11 cellular contexts compared by ENCODE assay signal in genomic region chr5:96721351-96721970, GRCh38. TPM values are rescaled to one million over a fixed set of nuclear protein-coding genes. Genes with fewer than 3 reads are reported as not detected.
DNase-seq lines count a peak whose midpoint lies in the region; ATAC-seq and TF ChIP-seq lines count a peak whose summit lies in the region.
"Had no signal": no experiment of that assay in that cellular context is flagged by ENCODE, and none has a peak within 500 bp of the region (broad histone marks: within the 10 kb centered on the region; RNA-seq: fewer than 3 reads in every experiment).

No MANE protein-coding gene starts in this region.

- TF ChIP-seq CTCF in fibroblast of lung (conservative IDR thresholded peaks at IDR 0.05 in 1 of 2, IDR thresholded peaks at IDR 0.05 in 1 of 2; ENCODE audit: low read depth in 1 of 2, low read length in 2 of 2) (no peak), omental fat pad (IDR thresholded peaks at IDR 0.05) (no peak), endodermal cell (conservative IDR thresholded peaks at IDR 0.05) (no peak)

- H3K27me3 Mint-ChIP-seq in CD8-positive, alpha-beta memory T cell: no peaks in the 10 kb centered on the region
- peaks cover 16% of the 10 kb centered on the region for H3K27me3 Mint-ChIP-seq in endodermal cell (ENCODE audit: insufficient read depth)
- H3K27me3 Mint-ChIP-seq: activated naive CD4-positive, alpha-beta T cell treated with anti-CD3 and anti-CD28 coated beads, Interleukin-2, amount 50 U/mL, for 24 hours had no signal

- no peaks in the 10 kb centered on the region for H3K27me3 ChIP-seq in CD8-positive, alpha-beta memory T cell (ENCODE audit: insufficient read depth, low read length, poor library complexity, severe bottlenecking)
- H3K27me3 ChIP-seq in fibroblast of lung (ENCODE audit: control insufficient read depth, insufficient read depth, low read length) (no peaks in the 10 kb centered on the region), endodermal cell (ENCODE audit: control insufficient read depth, insufficient read depth, low read length, poor library complexity, severe bottlenecking) (peaks cover 15% of the 10 kb centered on the region)

- no peaks in the 10 kb centered on the region for H3K9me3 ChIP-seq in CD8-positive, alpha-beta memory T cell (ENCODE audit: low read length)
- H3K9me3 ChIP-seq in fibroblast of lung (ENCODE audit: control insufficient read depth, insufficient read depth, low read depth, low read length) (no peaks in the 10 kb centered on the region), endodermal cell (ENCODE audit: control insufficient read depth, low read length) (no peaks in the 10 kb centered on the region)

- H3K9ac ChIP-seq in fibroblast of lung (ENCODE audit: insufficient read depth, low read length): no peak overlapping the region
- H3K9ac ChIP-seq in endodermal cell (ENCODE audit: extremely low read depth, low read length, poor library complexity, severe bottlenecking): no peak overlapping the region

- ATAC-seq in omental fat pad (ENCODE audit: low FRiP score) (peak; percentile 48), GM18519 (IDR thresholded peaks at IDR 0.05; ENCODE audit: low FRiP score, unreplicated experiment) (no peak), HG02884 (IDR thresholded peaks at IDR 0.05; ENCODE audit: unreplicated experiment) (no peak)
- ATAC-seq: esophagus mucosa, WTC11 had no signal

- peaks cover 40 to 71% (median 59%) of the 10 kb centered on the region in 3 donors for H3K4me1 Mint-ChIP-seq in CD8-positive, alpha-beta memory T cell
- peaks cover 39% of the 10 kb centered on the region for H3K4me1 Mint-ChIP-seq in endodermal cell

- H3K4me2 ChIP-seq in fibroblast of lung (ENCODE audit: extremely low read depth, insufficient read depth, low read length): no peak overlapping the region

- H3K79me2 ChIP-seq in fibroblast of lung (ENCODE audit: control insufficient read depth, insufficient read depth, low read length): peaks cover 55% of the 10 kb centered on the region

- no peak overlapping the region for H3K4me3 ChIP-seq in CD8-positive, alpha-beta memory T cell (ENCODE audit: low read length)
- H3K4me3 ChIP-seq in fibroblast of lung (replicated peaks in 1 of 4; ENCODE audit: control extremely low read depth in 1 of 4, insufficient read depth in 1 of 4, low read depth in 3 of 4, low read length in 4 of 4): no peak overlapping the region
- H3K4me3 ChIP-seq in endodermal cell (ENCODE audit: low read length): no peak overlapping the region

- no peak overlapping the region for H2AFZ ChIP-seq in fibroblast of lung (ENCODE audit: low read length)

- CTCF ChIA-PET in CD8-positive, alpha-beta memory T cell (lab: Charles Lee): no interaction called here

- peaks cover 0 to 42% (median 12%) of the 10 kb centered on the region in 3 donors for H3K36me3 Mint-ChIP-seq in CD8-positive, alpha-beta memory T cell
- H3K36me3 Mint-ChIP-seq in endodermal cell (ENCODE audit: low read depth): no peaks in the 10 kb centered on the region
- H3K36me3 Mint-ChIP-seq: WTC11 had no signal

- no peaks in the 10 kb centered on the region for H3K36me3 ChIP-seq in CD8-positive, alpha-beta memory T cell (ENCODE audit: insufficient read depth, low read length)
- H3K36me3 ChIP-seq in fibroblast of lung (ENCODE audit: control insufficient read depth, insufficient read depth, low read length): peaks cover 3% of the 10 kb centered on the region
- no peaks in the 10 kb centered on the region for H3K36me3 ChIP-seq in endodermal cell (ENCODE audit: control insufficient read depth, insufficient read depth, low read length)

- no peaks in the 10 kb centered on the region for H3K9me3 Mint-ChIP-seq in CD8-positive, alpha-beta memory T cell
- H3K9me3 Mint-ChIP-seq in endodermal cell: no peaks in the 10 kb centered on the region
- H3K9me3 Mint-ChIP-seq: activated naive CD4-positive, alpha-beta T cell treated with anti-CD3 and anti-CD28 coated beads, Interleukin-2, amount 50 U/mL, for 24 hours; WTC11 had no signal

- H3K27ac ChIP-seq in CD8-positive, alpha-beta memory T cell (ENCODE audit: low read depth, low read length): no peak overlapping the region
- H3K27ac ChIP-seq in fibroblast of lung (ENCODE audit: insufficient read depth, low read length): peak overlapping the region; percentile 16
- H3K27ac ChIP-seq in endodermal cell (ENCODE audit: low read depth, low read length): no peak overlapping the region

- peak overlapping the region in 6 of 8 donors; percentile 58 to 85 (median 66) for H3K27ac Mint-ChIP-seq in CD8-positive, alpha-beta memory T cell
- no peak overlapping the region for H3K27ac Mint-ChIP-seq in endodermal cell
- H3K27ac Mint-ChIP-seq: WTC11 had no signal

- no peak overlapping the region for H3K4me3 Mint-ChIP-seq in CD8-positive, alpha-beta memory T cell
- H3K4me3 Mint-ChIP-seq in endodermal cell: no peak overlapping the region
- H3K4me3 Mint-ChIP-seq: activated naive CD4-positive, alpha-beta T cell treated with anti-CD3 and anti-CD28 coated beads, Interleukin-2, amount 50 U/mL, for 24 hours; WTC11 had no signal

- POLR2A ChIA-PET in CD8-positive, alpha-beta memory T cell (lab: Charles Lee): no interaction called here

- DNase-seq in CD8-positive, alpha-beta memory T cell: no peak
- DNase-seq in NCI-H82 (lab: John Stamatoyannopoulos, UW) (peak; percentile 97), fibroblast of lung (ENCODE audit: low read depth in 2 of 2) (peak; percentile 46 to 89), omental fat pad (ENCODE audit: low spot score) (no peak), NCI-H510A treated with DMSO at 0.1 percent for 48 hours (lab: John Stamatoyannopoulos, UW) (no peak), endodermal cell (no peak)

- H4K20me1 ChIP-seq in fibroblast of lung (ENCODE audit: control insufficient read depth, extremely low read depth, insufficient read depth, low read length): no peaks in the 10 kb centered on the region

- H3K4me1 ChIP-seq in CD8-positive, alpha-beta memory T cell (ENCODE audit: insufficient read depth, low read length): peaks cover 12% of the 10 kb centered on the region
- H3K4me1 ChIP-seq in fibroblast of lung (ENCODE audit: control insufficient read depth, extremely low read depth, insufficient read depth, low read length) (peaks cover 8% of the 10 kb centered on the region), endodermal cell (ENCODE audit: control insufficient read depth, insufficient read depth, low read length) (no peaks in the 10 kb centered on the region)

RNA-seq across cellular contexts. Expression of gene CAST, which starts 59.3 kb away (rescaled TPM):
- total RNA-seq in CD8-positive, alpha-beta memory T cell: 100 to 1,000 TPM; 127 to 134 TPM
- 94.6 TPM for polyA plus RNA-seq in CD8-positive, alpha-beta memory T cell
- total RNA-seq in fibroblast of lung: 153 and 203 TPM in 2 replicates
- 378 TPM in 2 replicates for polyA plus RNA-seq in fibroblast of lung
- polyA plus RNA-seq in fibroblast of lung (2012): 255 and 278 TPM in 2 replicates
- 43.3 and 57.6 TPM in 2 replicates for polyA minus RNA-seq in fibroblast of lung (ENCODE audit: low replicate concordance)
- 100 to 1,000 TPM; 224 to 362 (median 285) TPM for total RNA-seq in omental fat pad
- total RNA-seq in endodermal cell: 10 to 100 TPM; 33.5 to 36.2 TPM
- polyA plus RNA-seq in endodermal cell (2013, experiment 1 of 2): 35.6 TPM
- polyA plus RNA-seq in endodermal cell (2013, experiment 2 of 2): 35.5 TPM

Comparison
In these comparisons a context has a peak if more than half of its experiments do, and no peak if none do; other contexts are left out.
1. DNase-seq: peak in NCI-H82 (single experiment) and fibroblast of lung (2 of 2); none in CD8-positive, alpha-beta memory T cell (0 of 5), omental fat pad (single experiment), NCI-H510A treated with DMSO at 0.1 percent for 48 hours (single experiment) and endodermal cell (single experiment).